30 cellular contexts compared by ENCODE assay signal in genomic region chr14:48771717-48772116, GRCh38.
DNase-seq lines count a peak whose midpoint lies in the region; ATAC-seq and TF ChIP-seq lines count a peak whose summit lies in the region.
"Had no signal": no experiment of that assay in that cellular context is flagged by ENCODE, and none has a peak within 500 bp of the region (broad histone marks: within the 10 kb centered on the region; RNA-seq: fewer than 3 reads in every experiment).

No MANE protein-coding gene starts in this region.

- no peak overlapping the region for H3K4me3 ChIP-seq in MG63
- H3K4me3 ChIP-seq in brain microvascular endothelial cell (ENCODE audit: low read depth, low read length): no peak overlapping the region
- H3K4me3 ChIP-seq in BE2C (ENCODE audit: low read depth, low read length): no peak overlapping the region
- H3K4me3 ChIP-seq: esophagus squamous epithelium, gastroesophageal sphincter, PC-9, upper lobe of right lung had no signal

- in situ Hi-C loops in brain microvascular endothelial cell (cut with HindIII; ENCODE audit: low pct_ligation_motif_present, low sequenced_read_pairs): no loop called here

- no peak overlapping the region for H3K27ac ChIP-seq in brain microvascular endothelial cell
- H3K27ac ChIP-seq in foreskin keratinocyte: no peak overlapping the region
- H3K27ac ChIP-seq: esophagus squamous epithelium, gastroesophageal sphincter, parathyroid adenoma, PC-9, upper lobe of right lung had no signal

- H3K9me3 ChIP-seq in MG63: no peaks in the 10 kb centered on the region
- no peaks in the 10 kb centered on the region for H3K9me3 ChIP-seq in BE2C
- H3K9me3 ChIP-seq: upper lobe of right lung had no signal

- TF ChIP-seq CTCF in brain microvascular endothelial cell (IDR thresholded peaks at IDR 0.05; ENCODE audit: low read depth, low read length, missing control alignments) (no peak), foreskin keratinocyte (conservative IDR thresholded peaks at IDR 0.05) (no peak), BE2C (IDR thresholded peaks at IDR 0.05; ENCODE audit: low read depth, low read length) (no peak)

- H3K36me3 ChIP-seq in MG63 (no peaks in the 10 kb centered on the region), brain microvascular endothelial cell (replicated peaks) (no peaks in the 10 kb centered on the region), BE2C (no peaks in the 10 kb centered on the region)
- H3K36me3 ChIP-seq: esophagus squamous epithelium, gastroesophageal sphincter, upper lobe of right lung had no signal

- DNase-seq in AG08396 (ENCODE audit: low spot score) (peak; percentile 4), MG63 (peak; percentile 60), brain microvascular endothelial cell (peak; percentile 15), kidney tubule cell (ENCODE audit: low spot score) (peak; percentile 1), foreskin keratinocyte (no peak), BE2C (no peak)
- no peak for DNase-seq in central memory CD4-positive, alpha-beta T cell
- DNase-seq: activated B cell treated with CpG ODN at 0.5 μM for 24 hours; activated CD4-positive, alpha-beta T cell treated with anti-CD3 and anti-CD28 coated beads, Interleukin-2, amount 50 U/mL, for 1 hour; activated T-cell treated with anti-CD3 and anti-CD28 coated beads, Interleukin-2, amount 50 U/mL, for 48 hours; C1 segment of cervical spinal cord; DMS79; esophagus squamous epithelium; GDM1; H7; NCI-H1436 treated with DMSO at 0.1 percent for 48 hours; NCI-H2171; NCI-H524 treated with DMSO at 0.1 percent for 48 hours; nephron progenitor cell; PC-9; SIG-M5; stimulated activated CD4-positive, alpha-beta T cell treated with anti-CD3 and anti-CD28 coated beads, Interleukin-4, amount 100 ng/mL, for 4 hours; substantia nigra; T-cell; upper lobe of right lung had no signal

- no peaks in the 10 kb centered on the region for H3K4me1 ChIP-seq in foreskin keratinocyte
- no peaks in the 10 kb centered on the region for H3K4me1 ChIP-seq in BE2C
- H3K4me1 ChIP-seq: esophagus squamous epithelium, parathyroid adenoma, upper lobe of right lung had no signal

- ATAC-seq in foreskin keratinocyte (no peak), HG02884 (IDR thresholded peaks at IDR 0.05; ENCODE audit: unreplicated experiment) (no peak)
- ATAC-seq: gastroesophageal sphincter; sciatic nerve; stimulated activated memory B cell treated with anti-CD40 and anti-IgM and Interleukin-4, amounts not matched to agents 10 μg/mL and 1 μg/mL and 100 μg/mL, for 72 hours; T-cell; upper lobe of right lung had no signal

- H3K27me3 ChIP-seq in MG63 (no peaks in the 10 kb centered on the region), brain microvascular endothelial cell (replicated peaks) (no peaks in the 10 kb centered on the region), foreskin keratinocyte (no peaks in the 10 kb centered on the region), BE2C (no peaks in the 10 kb centered on the region)
- H3K27me3 ChIP-seq: esophagus squamous epithelium, gastroesophageal sphincter, upper lobe of right lung had no signal

Comparison
In these comparisons a context has a peak if more than half of its experiments do, and no peak if none do; other contexts are left out.
1. DNase-seq: peak in AG08396 (single experiment), MG63 (single experiment), brain microvascular endothelial cell (single experiment) and kidney tubule cell (single experiment); none in foreskin keratinocyte (0 of 2), central memory CD4-positive, alpha-beta T cell (single experiment) and BE2C (single experiment).